In genomic region chr10:85666106-85666505, GRCh38 we compare ENCODE assay signal across 29 cellular contexts.
DNase-seq lines count a peak whose midpoint lies in the region; ATAC-seq and TF ChIP-seq lines count a peak whose summit lies in the region.
"Had no signal": no experiment of that assay in that cellular context is flagged by ENCODE, and none has a peak within 500 bp of the region (broad histone marks: within the 10 kb centered on the region; RNA-seq: fewer than 3 reads in every experiment).

No MANE protein-coding gene starts in this region.

- no peak for TF ChIP-seq POLR2A in lower leg skin (IDR thresholded peaks at IDR 0.05)

- H3K4me1 Mint-ChIP-seq in CD4-positive, alpha-beta T cell (ENCODE audit: low read depth): no peaks in the 10 kb centered on the region
- H3K4me1 Mint-ChIP-seq: activated CD4-positive, alpha-beta T cell treated with anti-CD3 and anti-CD28 coated beads, Interleukin-2, amount 10 ng/mL, durations not matched to agents 24 days and 14 days; IgD-negative memory B cell; naive thymus-derived CD4-positive, alpha-beta T cell had no signal

- no peak overlapping the region for H3K4me3 Mint-ChIP-seq in CD4-positive, alpha-beta T cell
- H3K4me3 Mint-ChIP-seq: activated CD4-positive, alpha-beta T cell treated with anti-CD3 and anti-CD28 coated beads, Interleukin-2, amount 10 ng/mL, durations not matched to agents 24 days and 14 days; CD8-positive, alpha-beta T cell; endodermal cell; IgD-negative memory B cell; naive thymus-derived CD4-positive, alpha-beta T cell had no signal

- no peaks in the 10 kb centered on the region for H3K9me3 ChIP-seq in CD4-positive, alpha-beta T cell (ENCODE audit: control insufficient read depth, low read length)
- H3K9me3 ChIP-seq: esophagus muscularis mucosa, gastrocnemius medialis, upper lobe of right lung had no signal

- DNase-seq in GM12865 (ENCODE audit: low read depth): peak; percentile 7
- DNase-seq in amniotic stem cell (lab: John Stamatoyannopoulos, UW): no peak
- no peak for DNase-seq in lower leg skin (ENCODE audit: low spot score in 2 of 2)
- DNase-seq in CD4-positive, alpha-beta T cell: no peak
- no peak for DNase-seq in NCI-H146 (lab: John Stamatoyannopoulos, UW)
- DNase-seq: activated CD4-positive, alpha-beta T cell treated with anti-CD3 and anti-CD28 coated beads, Interleukin-2, amount 10 ng/mL, durations not matched to agents 24 days and 14 days; aorta; CD8-positive, alpha-beta T cell; cortex of kidney; DMS53; endodermal cell; gastrocnemius medialis; GDM1; naive thymus-derived CD4-positive, alpha-beta T cell; NCI-H1105 treated with DMSO at 0.1 percent for 48 hours; occipital lobe; stimulated activated CD4-positive, alpha-beta T cell treated with anti-CD3 and anti-CD28 coated beads, Interleukin-2, amount 100 ng/mL, for 24 hours; upper lobe of right lung had no signal

- 88 to 96% methylated on average over 1 of the region's 1 CpG for WGBS in lower leg skin, 2 donors

- no peak overlapping the region for H3K27ac ChIP-seq in CD4-positive, alpha-beta T cell (ENCODE audit: low read depth, low read length)
- H3K27ac ChIP-seq: cardiac muscle cell, esophagus muscularis mucosa, gastrocnemius medialis, hepatocyte, skin epidermis, upper lobe of right lung had no signal

- ATAC-seq in GM19324 (IDR thresholded peaks at IDR 0.05; ENCODE audit: low FRiP score, unreplicated experiment) (peak; percentile 81), GM21717 (IDR thresholded peaks at IDR 0.05; ENCODE audit: unreplicated experiment) (peak; percentile 87), HG03039 (IDR thresholded peaks at IDR 0.05; ENCODE audit: unreplicated experiment) (peak; percentile 60)
- ATAC-seq in CD4-positive, alpha-beta T cell (ENCODE audit: poor library complexity): no peak
- ATAC-seq: CD8-positive, alpha-beta T cell; gastrocnemius medialis; naive thymus-derived CD4-positive, alpha-beta T cell; SK-N-SH treated with all-trans-retinoic acid at 6 μM for 48 hours; upper lobe of right lung had no signal

- POLR2A ChIA-PET in CD4-positive, alpha-beta T cell (lab: Charles Lee): no interaction called here

- H3K9me3 Mint-ChIP-seq in CD4-positive, alpha-beta T cell: no peaks in the 10 kb centered on the region
- H3K9me3 Mint-ChIP-seq: activated CD4-positive, alpha-beta T cell treated with anti-CD3 and anti-CD28 coated beads, Interleukin-2, amount 10 ng/mL, durations not matched to agents 24 days and 14 days; CD8-positive, alpha-beta T cell; endodermal cell had no signal

- H3K27me3 ChIP-seq in CD4-positive, alpha-beta T cell (ENCODE audit: control insufficient read depth, insufficient read depth, low read length): no peaks in the 10 kb centered on the region
- H3K27me3 ChIP-seq: cardiac muscle cell, esophagus muscularis mucosa, gastrocnemius medialis, hepatocyte, upper lobe of right lung had no signal

- CTCF ChIA-PET in CD4-positive, alpha-beta T cell (lab: Charles Lee): no interaction called here

- H3K36me3 Mint-ChIP-seq in CD4-positive, alpha-beta T cell (ENCODE audit: low read depth): no peaks in the 10 kb centered on the region
- H3K36me3 Mint-ChIP-seq: activated naive CD4-positive, alpha-beta T cell treated with anti-CD3 and anti-CD28 coated beads, Interleukin-2, amount 50 U/mL, for 72 hours; CD8-positive, alpha-beta T cell; IgD-negative memory B cell had no signal

- no peak overlapping the region for H3K4me3 ChIP-seq in GM12865 (ENCODE audit: low read depth, low read length)
- no peak overlapping the region for H3K4me3 ChIP-seq in lower leg skin (ENCODE audit: low read depth, poor library complexity, severe bottlenecking)
- H3K4me3 ChIP-seq: cardiac muscle cell, esophagus muscularis mucosa, gastrocnemius medialis, hepatocyte, skin epidermis, upper lobe of right lung had no signal

- no peaks in the 10 kb centered on the region for H3K27me3 Mint-ChIP-seq in CD4-positive, alpha-beta T cell
- H3K27me3 Mint-ChIP-seq: activated CD4-positive, alpha-beta T cell treated with anti-CD3 and anti-CD28 coated beads, Interleukin-2, amount 10 ng/mL, durations not matched to agents 24 days and 14 days; naive thymus-derived CD4-positive, alpha-beta T cell had no signal

- intact Hi-C loops in lower leg skin (cut with DNase I; ENCODE audit: low total_unique reads): no loop called here
- intact Hi-C loops in CD4-positive, alpha-beta T cell (cut with DNase I, micrococcal nuclease): no loop called here

- no peak overlapping the region for H3K27ac Mint-ChIP-seq in CD4-positive, alpha-beta T cell
- H3K27ac Mint-ChIP-seq: activated CD4-positive, alpha-beta T cell treated with anti-CD3 and anti-CD28 coated beads, Interleukin-2, amount 10 ng/mL, durations not matched to agents 24 days and 14 days; activated naive CD4-positive, alpha-beta T cell treated with anti-CD3 and anti-CD28 coated beads, Interleukin-2, amount 50 U/mL, for 72 hours; activated T-helper 2 cell treated with anti-CD3 and anti-CD28 coated beads, Interferon-gamma antibody, Interleukin-2, Interleukin-4, amounts not matched to agents 10 μg/mL and 5 μg/mL and 100 μg/mL, durations not matched to agents 14 hours and 24 hours and 36 hours; CD8-positive, alpha-beta T cell; IgD-negative memory B cell; naive thymus-derived CD4-positive, alpha-beta T cell had no signal

- no peak for TF ChIP-seq CTCF in GM12865 (IDR thresholded peaks at IDR 0.05; ENCODE audit: insufficient read depth, low read depth, low read length, missing control alignments)
- no peak for TF ChIP-seq CTCF in lower leg skin (IDR thresholded peaks at IDR 0.05)
- no peak for TF ChIP-seq CTCF in CD4-positive, alpha-beta T cell (IDR thresholded peaks at IDR 0.05)
